In the genomic region with DNA sequence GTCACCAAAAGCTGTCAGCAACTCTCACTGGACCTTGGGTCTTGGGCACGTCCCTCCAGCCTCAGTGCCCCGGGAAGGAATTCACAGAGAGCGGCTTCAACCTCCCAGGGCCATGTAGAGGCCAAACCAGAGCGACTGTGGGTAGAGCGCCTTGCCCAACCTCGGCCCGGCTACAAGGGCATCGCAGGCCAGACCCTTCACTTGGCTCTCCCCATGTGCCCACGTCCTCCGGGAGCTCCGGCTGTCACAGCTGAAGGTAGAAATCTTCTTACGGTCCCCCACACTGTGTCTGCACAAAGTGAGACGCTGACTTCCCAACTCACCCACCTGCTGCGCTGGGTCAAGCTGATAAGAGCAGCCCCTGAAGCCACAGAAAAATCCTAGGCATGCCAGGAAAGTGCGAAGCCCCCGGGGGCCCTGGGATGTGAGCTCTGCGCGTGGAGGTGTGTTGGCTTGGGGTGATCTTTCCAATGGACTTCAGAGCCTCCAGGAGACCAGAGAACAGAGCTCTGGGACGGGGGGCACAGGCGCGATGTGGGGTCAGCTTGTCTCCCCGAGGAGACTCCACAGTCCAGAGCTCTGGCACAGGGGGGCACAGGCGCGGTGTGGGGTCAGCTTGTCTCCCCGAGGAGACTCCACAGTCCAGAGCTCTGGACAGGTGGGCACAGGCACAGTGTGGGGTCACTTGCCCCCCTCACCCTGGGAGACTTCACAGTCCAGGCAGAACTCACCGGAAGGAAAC, we compare ENCODE assay signal across 19 cellular contexts.
"Had no signal": no experiment of that assay in that cellular context is flagged by ENCODE, and none has a peak within 500 bp of the region (broad histone marks: within the 10 kb centered on the region; RNA-seq: fewer than 3 reads in every experiment).

No MANE protein-coding gene starts in this region.

- DNase-seq: cerebellar nuclear complex; effector memory CD8-positive, alpha-beta T cell; esophagus squamous epithelium; foreskin fibroblast; glutamatergic neuron; immature natural killer cell; left ventricle myocardium inferior; mesendoderm; naive thymus-derived CD4-positive, alpha-beta T cell; nephron progenitor cell; stimulated activated CD4-positive, alpha-beta T cell treated with anti-CD3 and anti-CD28 coated beads, Interleukin-4, amount 100 ng/mL, for 1 hour; stimulated activated CD8-positive, alpha-beta memory T cell treated with anti-CD3 and anti-CD28 coated beads, Interleukin-4, amount 100 ng/mL, for 48 hours; testis had no signal

- H3K4me1 ChIP-seq: esophagus squamous epithelium, gastroesophageal sphincter, left ventricle myocardium inferior, right atrium auricular region, testis, tibial nerve had no signal

- H3K36me3 ChIP-seq: left ventricle myocardium inferior, right atrium auricular region had no signal

- H3K9me3 ChIP-seq: esophagus squamous epithelium, right atrium auricular region, testis had no signal

- H3K27me3 ChIP-seq: esophagus squamous epithelium, gastroesophageal sphincter, right atrium auricular region, testis, tibial nerve had no signal

- H3K4me3 ChIP-seq: esophagus squamous epithelium, gastroesophageal sphincter, left ventricle myocardium inferior, lung, right atrium auricular region, smooth muscle cell, testis, tibial nerve had no signal

- H3K4me2 ChIP-seq: smooth muscle cell had no signal

- H3K27ac ChIP-seq: esophagus squamous epithelium, gastroesophageal sphincter, left ventricle myocardium inferior, right atrium auricular region, testis, tibial nerve had no signal

- ATAC-seq: effector memory CD8-positive, alpha-beta T cell; gastroesophageal sphincter; naive thymus-derived CD4-positive, alpha-beta T cell; stimulated activated effector memory CD8-positive, alpha-beta T cell treated with anti-CD3 and anti-CD28 coated beads, Interleukin-12 subunit alpha, Interleukin-12 subunit beta, amount 100 ng/mL, for 72 hours had no signal
